ENCODE assay signal across 1 cellular context in the genomic region with DNA sequence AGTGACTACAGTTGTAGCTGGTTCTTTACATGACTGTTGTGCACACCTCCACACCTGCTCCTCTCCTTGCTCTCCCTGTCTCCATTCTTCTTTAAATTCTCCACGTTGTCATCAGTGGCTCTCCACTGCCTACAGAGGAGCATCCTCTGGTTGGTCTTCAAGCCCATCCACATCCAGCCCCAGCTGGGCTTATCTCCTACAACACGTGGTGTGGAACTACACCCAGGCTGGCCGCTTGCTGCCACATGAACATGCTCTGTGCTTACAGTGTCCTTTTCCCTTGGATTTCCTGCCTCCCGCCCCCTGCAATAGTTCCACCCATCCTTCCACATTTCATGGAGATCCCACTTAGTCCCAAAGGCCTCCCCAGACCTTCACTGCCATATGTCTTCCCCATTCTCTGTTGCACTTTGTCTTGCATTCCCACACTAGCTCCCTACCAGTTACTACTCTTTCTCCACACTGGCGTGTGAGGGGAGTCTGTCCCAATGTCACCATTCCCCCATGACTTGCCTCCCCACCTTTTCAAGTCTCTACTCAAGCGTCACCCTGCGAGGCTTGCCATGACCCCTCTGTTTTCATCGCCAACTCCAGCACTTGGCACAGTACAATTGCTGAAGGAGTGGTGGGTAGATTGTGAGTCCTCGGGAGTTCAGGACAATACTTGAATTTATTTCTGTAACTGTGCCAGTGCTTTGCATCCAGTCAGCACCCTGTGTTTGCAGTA.
TF ChIP-seq lines count a peak whose summit lies in the region.

No MANE protein-coding gene starts in this region.

TF ChIP-seq in HEK293, 187 proteins besides CTCF, POLR2A, EP300 and RAD21:
- TF ChIP-seq, protein P1, sequence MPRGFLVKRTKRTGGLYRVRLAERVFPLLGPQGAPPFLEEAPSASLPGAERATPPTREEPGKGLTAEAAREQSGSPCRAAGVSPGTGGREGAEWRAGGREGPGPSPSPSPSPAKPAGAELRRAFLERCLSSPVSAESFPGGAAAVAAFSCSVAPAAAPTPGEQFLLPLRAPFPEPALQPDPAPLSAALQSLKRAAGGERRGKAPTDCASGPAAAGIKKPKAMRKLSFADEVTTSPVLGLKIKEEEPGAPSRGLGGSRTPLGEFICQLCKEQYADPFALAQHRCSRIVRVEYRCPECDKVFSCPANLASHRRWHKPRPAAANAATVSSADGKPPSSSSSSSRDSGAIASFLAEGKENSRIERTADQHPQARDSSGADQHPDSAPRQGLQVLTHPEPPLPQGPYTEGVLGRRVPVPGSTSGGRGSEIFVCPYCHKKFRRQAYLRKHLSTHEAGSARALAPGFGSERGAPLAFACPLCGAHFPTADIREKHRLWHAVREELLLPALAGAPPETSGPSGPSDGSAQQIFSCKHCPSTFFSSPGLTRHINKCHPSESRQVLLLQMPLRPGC (tag by site-specific recombination; IDR thresholded peaks at IDR 0.05): no peak
- TF ChIP-seq, protein P2, sequence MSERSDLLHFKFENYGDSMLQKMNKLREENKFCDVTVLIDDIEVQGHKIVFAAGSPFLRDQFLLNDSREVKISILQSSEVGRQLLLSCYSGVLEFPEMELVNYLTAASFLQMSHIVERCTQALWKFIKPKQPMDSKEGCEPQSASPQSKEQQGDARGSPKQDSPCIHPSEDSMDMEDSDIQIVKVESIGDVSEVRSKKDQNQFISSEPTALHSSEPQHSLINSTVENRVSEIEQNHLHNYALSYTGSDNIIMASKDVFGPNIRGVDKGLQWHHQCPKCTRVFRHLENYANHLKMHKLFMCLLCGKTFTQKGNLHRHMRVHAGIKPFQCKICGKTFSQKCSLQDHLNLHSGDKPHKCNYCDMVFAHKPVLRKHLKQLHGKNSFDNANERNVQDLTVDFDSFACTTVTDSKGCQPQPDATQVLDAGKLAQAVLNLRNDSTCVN (tag by site-specific recombination; optimal IDR thresholded peaks at IDR 0.05): no peak
- TF ChIP-seq ZNF530 (tag by site-specific recombination; IDR thresholded peaks at IDR 0.05; ENCODE audit: low read depth): no peak
- TF ChIP-seq, protein P3, sequence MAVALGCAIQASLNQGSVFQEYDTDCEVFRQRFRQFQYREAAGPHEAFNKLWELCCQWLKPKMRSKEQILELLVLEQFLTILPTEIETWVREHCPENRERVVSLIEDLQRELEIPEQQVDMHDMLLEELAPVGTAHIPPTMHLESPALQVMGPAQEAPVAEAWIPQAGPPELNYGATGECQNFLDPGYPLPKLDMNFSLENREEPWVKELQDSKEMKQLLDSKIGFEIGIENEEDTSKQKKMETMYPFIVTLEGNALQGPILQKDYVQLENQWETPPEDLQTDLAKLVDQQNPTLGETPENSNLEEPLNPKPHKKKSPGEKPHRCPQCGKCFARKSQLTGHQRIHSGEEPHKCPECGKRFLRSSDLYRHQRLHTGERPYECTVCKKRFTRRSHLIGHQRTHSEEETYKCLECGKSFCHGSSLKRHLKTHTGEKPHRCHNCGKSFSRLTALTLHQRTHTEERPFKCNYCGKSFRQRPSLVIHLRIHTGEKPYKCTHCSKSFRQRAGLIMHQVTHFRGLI (tag by site-specific recombination; IDR thresholded peaks at IDR 0.05): 0 out of 2 replicates have a peak, but pooled peaks have one; percentile 13
- TF ChIP-seq ZNF600 (tag by site-specific recombination; IDR thresholded peaks at IDR 0.05): 0 out of 2 replicates have a peak, but pooled peaks have one; percentile 13
- TF ChIP-seq TCF7L2 (IDR thresholded peaks at IDR 0.05; ENCODE audit: borderline replicate concordance, low read depth, low read length): no peak
- no peak for TF ChIP-seq ZNF510 (tag by site-specific recombination; IDR thresholded peaks at IDR 0.05; ENCODE audit: insufficient replicate concordance)
- TF ChIP-seq ZNF335 (tag by site-specific recombination; conservative IDR thresholded peaks at IDR 0.05): no peak
- TF ChIP-seq ZNF211 (tag by site-specific recombination; IDR thresholded peaks at IDR 0.05; ENCODE audit: low read depth): no peak
- no peak for TF ChIP-seq ZNF248 (tag by site-specific recombination; IDR thresholded peaks at IDR 0.05)
- no peak for TF ChIP-seq SP7 (tag by site-specific recombination; IDR thresholded peaks at IDR 0.05)
- no peak for TF ChIP-seq GFI1B (tag by site-specific recombination; IDR thresholded peaks at IDR 0.05)
- TF ChIP-seq, protein P4, sequence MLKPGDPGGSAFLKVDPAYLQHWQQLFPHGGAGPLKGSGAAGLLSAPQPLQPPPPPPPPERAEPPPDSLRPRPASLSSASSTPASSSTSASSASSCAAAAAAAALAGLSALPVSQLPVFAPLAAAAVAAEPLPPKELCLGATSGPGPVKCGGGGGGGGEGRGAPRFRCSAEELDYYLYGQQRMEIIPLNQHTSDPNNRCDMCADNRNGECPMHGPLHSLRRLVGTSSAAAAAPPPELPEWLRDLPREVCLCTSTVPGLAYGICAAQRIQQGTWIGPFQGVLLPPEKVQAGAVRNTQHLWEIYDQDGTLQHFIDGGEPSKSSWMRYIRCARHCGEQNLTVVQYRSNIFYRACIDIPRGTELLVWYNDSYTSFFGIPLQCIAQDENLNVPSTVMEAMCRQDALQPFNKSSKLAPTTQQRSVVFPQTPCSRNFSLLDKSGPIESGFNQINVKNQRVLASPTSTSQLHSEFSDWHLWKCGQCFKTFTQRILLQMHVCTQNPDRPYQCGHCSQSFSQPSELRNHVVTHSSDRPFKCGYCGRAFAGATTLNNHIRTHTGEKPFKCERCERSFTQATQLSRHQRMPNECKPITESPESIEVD (tag by site-specific recombination; IDR thresholded peaks at IDR 0.05): no peak
- no peak for TF ChIP-seq ZNF549 (tag by site-specific recombination; IDR thresholded peaks at IDR 0.05)
